ENCODE assay signal across 31 cellular contexts in genomic region chr3:66350601-66351000, GRCh38.
"Had no signal": no experiment of that assay in that cellular context is flagged by ENCODE, and none has a peak within 500 bp of the region (broad histone marks: within the 10 kb centered on the region; RNA-seq: fewer than 3 reads in every experiment).

No MANE protein-coding gene starts in this region.

- H3K4me3 ChIP-seq: adrenal gland, ascending aorta, gastrocnemius medialis, ovary, prostate gland, smooth muscle cell, upper lobe of left lung had no signal

- DNase-seq: activated CD4-positive, alpha-beta T cell treated with anti-CD3 and anti-CD28 coated beads for 48 hours; activated CD4-positive, alpha-beta T cell treated with anti-CD3 and anti-CD28 coated beads, Interleukin-2, amount 50 U/mL, for 48 hours; activated CD8-positive, alpha-beta memory T cell treated with anti-CD3 and anti-CD28 coated beads for 24 hours; activated CD8-positive, alpha-beta memory T cell treated with anti-CD3 and anti-CD28 coated beads, Interleukin-2, amount 50 U/mL, for 4 hours; activated effector memory CD4-positive, alpha-beta T cell treated with anti-CD3 and anti-CD28 coated beads, Interleukin-2, amount 50 U/mL, for 16 hours; activated naive CD4-positive, alpha-beta T cell treated with anti-CD3 and anti-CD28 coated beads for 36 hours; activated naive CD8-positive, alpha-beta T cell treated with anti-CD3 and anti-CD28 coated beads for 36 hours; activated T-cell treated with anti-CD3 and anti-CD28 coated beads, Interleukin-2, amount 50 U/mL, for 1 hour; adrenal gland; caudate nucleus; endodermal cell; gastrocnemius medialis; glutamatergic neuron; islet precursor cell; left cardiac atrium; left ventricle myocardium superior; naive B cell; ovary; retina; stimulated activated CD4-positive, alpha-beta T cell treated with anti-CD3 and anti-CD28 coated beads, Interleukin-1b, Interleukin-23, amount 100 ng/mL, for 48 hours; stimulated activated CD4-positive, alpha-beta T cell treated with anti-CD3 and anti-CD28 coated beads, Interleukin-4, amount 100 ng/mL, for 4 hours; stimulated activated CD8-positive, alpha-beta memory T cell treated with anti-CD3 and anti-CD28 coated beads, Interleukin-4, amount 100 ng/mL, for 48 hours; stimulated activated naive CD8-positive, alpha-beta T cell treated with anti-CD3 and anti-CD28 coated beads, Interleukin-15, amount 100 ng/mL, for 72 hours; substantia nigra; T-cell; upper lobe of left lung; WERI-Rb-1 had no signal

- FAIRE-seq: TTC549 had no signal
